Comparison of ENCODE assay signal across 14 cellular contexts in genomic region chr19:42427313-42427712, GRCh38. TPM values are rescaled to one million over a fixed set of nuclear protein-coding genes. Genes with fewer than 3 reads are reported as not detected.
DNase-seq lines count a peak whose midpoint lies in the region; ATAC-seq and TF ChIP-seq lines count a peak whose summit lies in the region.
"Had no signal": no experiment of that assay in that cellular context is flagged by ENCODE, and none has a peak within 500 bp of the region (broad histone marks: within the 10 kb centered on the region; RNA-seq: fewer than 3 reads in every experiment).

TSS of gene LIPE (minus strand) at chr19:42427388. CDS start at chr19:42427149, 239 bp downstream.

- no peak for DNase-seq in activated naive CD4-positive, alpha-beta T cell treated with anti-CD3 and anti-CD28 coated beads for 36 hours
- no peak for DNase-seq in activated naive CD4-positive, alpha-beta T cell treated with anti-CD3 and anti-CD28 coated beads, Interleukin-2, amount 50 U/mL, for 16 hours
- DNase-seq in breast epithelium (ENCODE audit: low spot score in 2 of 2): no peak
- no peak for DNase-seq in mucosa of descending colon
- no peak for DNase-seq in type B pancreatic cell (ENCODE audit: extremely low spot score, unreplicated experiment)
- no peak for DNase-seq in A172 (ENCODE audit: low spot score)
- no peak for DNase-seq in midbrain (lab: John Stamatoyannopoulos, UW)
- DNase-seq in lower lobe of right lung: no peak
- DNase-seq: activated CD4-positive, alpha-beta T cell treated with anti-CD3 and anti-CD28 coated beads for 48 hours; esophagus squamous epithelium; H9; retina; SIG-M5 had no signal

- CTCF ChIA-PET in activated naive CD4-positive, alpha-beta T cell treated with anti-CD3 and anti-CD28 coated beads for 36 hours (lab: Charles Lee): interaction anchor here (1.1 kb wide), 1 partner anchor 11 kb away, joined by 8 read pairs; no protein-coding TSS in a partner anchor

- no peaks in the 10 kb centered on the region for H3K27me3 Mint-ChIP-seq in activated naive CD4-positive, alpha-beta T cell treated with anti-CD3 and anti-CD28 coated beads for 36 hours (ENCODE audit: low read depth)
- peaks cover 7% of the 10 kb centered on the region for H3K27me3 Mint-ChIP-seq in type B pancreatic cell

- H3K27ac Mint-ChIP-seq in activated naive CD4-positive, alpha-beta T cell treated with anti-CD3 and anti-CD28 coated beads for 36 hours: no peak within 1 kb of the TSS
- H3K27ac Mint-ChIP-seq in type B pancreatic cell: no peak within 1 kb of the TSS
- H3K27ac Mint-ChIP-seq: H9 had no signal

- H3K4me1 ChIP-seq in breast epithelium (no peaks in the 10 kb centered on the region), mucosa of descending colon (ENCODE audit: low read depth) (peaks cover 8% of the 10 kb centered on the region), lower lobe of right lung (peaks cover 20% of the 10 kb centered on the region)

- H3K27ac ChIP-seq in breast epithelium (peak within 1 kb of the TSS in 1 of 2 donors; percentile 5), lower lobe of right lung (no peak within 1 kb of the TSS)
- H3K27ac ChIP-seq: esophagus squamous epithelium had no signal

- H3K4me3 Mint-ChIP-seq in activated naive CD4-positive, alpha-beta T cell treated with anti-CD3 and anti-CD28 coated beads for 36 hours: no peak within 1 kb of the TSS
- no peak within 1 kb of the TSS for H3K4me3 Mint-ChIP-seq in type B pancreatic cell
- H3K4me3 Mint-ChIP-seq: H9 had no signal

- H3K36me3 Mint-ChIP-seq in activated naive CD4-positive, alpha-beta T cell treated with anti-CD3 and anti-CD28 coated beads for 36 hours (ENCODE audit: low read depth): no peaks in the 10 kb centered on the region
- no peaks in the 10 kb centered on the region for H3K36me3 Mint-ChIP-seq in type B pancreatic cell

- TF ChIP-seq POLR2A in breast epithelium (IDR thresholded peaks at IDR 0.05): no peak

- H3K27me3 ChIP-seq in breast epithelium: no peaks in the 10 kb centered on the region
- H3K27me3 ChIP-seq in lower lobe of right lung (ENCODE audit: low read depth): peaks cover 5% of the 10 kb centered on the region

- peaks cover 7% of the 10 kb centered on the region for H3K4me1 Mint-ChIP-seq in activated naive CD4-positive, alpha-beta T cell treated with anti-CD3 and anti-CD28 coated beads for 36 hours (ENCODE audit: low read depth)
- H3K4me1 Mint-ChIP-seq in type B pancreatic cell (ENCODE audit: unreplicated experiment): peaks cover 8% of the 10 kb centered on the region

- ATAC-seq in mucosa of descending colon (no peak), lower lobe of right lung (no peak)
- ATAC-seq: K562 had no signal

- no peaks in the 10 kb centered on the region for H3K9me3 Mint-ChIP-seq in activated naive CD4-positive, alpha-beta T cell treated with anti-CD3 and anti-CD28 coated beads for 36 hours
- no peaks in the 10 kb centered on the region for H3K9me3 Mint-ChIP-seq in type B pancreatic cell

- H3K36me3 ChIP-seq in breast epithelium: no peaks in the 10 kb centered on the region
- H3K36me3 ChIP-seq in mucosa of descending colon (ENCODE audit: low read depth): no peaks in the 10 kb centered on the region
- peaks cover 6% of the 10 kb centered on the region for H3K36me3 ChIP-seq in lower lobe of right lung

- H3K9me3 ChIP-seq in breast epithelium: no peaks in the 10 kb centered on the region
- H3K9me3 ChIP-seq in mucosa of descending colon: no peaks in the 10 kb centered on the region
- no peaks in the 10 kb centered on the region for H3K9me3 ChIP-seq in lower lobe of right lung
- H3K9me3 ChIP-seq: esophagus squamous epithelium had no signal

- intact Hi-C loops in activated naive CD4-positive, alpha-beta T cell treated with anti-CD3 and anti-CD28 coated beads for 36 hours (cut with micrococcal nuclease): no loop called here
- intact Hi-C loops in breast epithelium (cut with DNase I; ENCODE audit: low total_unique reads): no loop called here
- intact Hi-C loops in mucosa of descending colon (cut with DNase I, micrococcal nuclease): no loop called here
- intact Hi-C loops in lower lobe of right lung (cut with DNase I): no loop called here

- no peak within 1 kb of the TSS for H3K4me3 ChIP-seq in breast epithelium
- no peak within 1 kb of the TSS for H3K4me3 ChIP-seq in mucosa of descending colon
- no peak within 1 kb of the TSS for H3K4me3 ChIP-seq in lower lobe of right lung
- H3K4me3 ChIP-seq: esophagus squamous epithelium, K562 had no signal

- no peak for TF ChIP-seq CTCF in breast epithelium (IDR thresholded peaks at IDR 0.05)
- no peak for TF ChIP-seq CTCF in mucosa of descending colon (IDR thresholded peaks at IDR 0.05)
- TF ChIP-seq CTCF in type B pancreatic cell (conservative IDR thresholded peaks at IDR 0.05): no peak
- TF ChIP-seq CTCF in lower lobe of right lung (IDR thresholded peaks at IDR 0.05): no peak

RNA-seq across cellular contexts. Expression of gene LIPE, which starts in this region (rescaled TPM):
- 10 to 100 TPM; 30.2 to 32.5 TPM for total RNA-seq in activated naive CD4-positive, alpha-beta T cell treated with anti-CD3 and anti-CD28 coated beads for 36 hours
- total RNA-seq in breast epithelium (1,000 to 10,000 TPM in 1 of 3 donors, 100 to 1,000 TPM in 2; 152 to 1,550 (median 380) TPM), mucosa of descending colon (10 to 100 TPM in 2 of 3 donors, 1 to 10 TPM in 1; 7.9 to 11.7 (median 10.0) TPM), type B pancreatic cell (ENCODE audit: low replicate concordance) (6.9 and 17.9 TPM in 2 replicates), lower lobe of right lung (3.2 TPM)
- total RNA-seq in A172 (2014; rRNA removed; shearing (Covaris generic)): 1.2 TPM in 1 of 2 replicates, not detected in the other
